In genomic region chr7:106752345-106752744, GRCh38 we compare ENCODE assay signal across 1 cellular context.
TF ChIP-seq lines count a peak whose summit lies in the region.

No MANE protein-coding gene starts in this region.

TF ChIP-seq in HepG2, 621 proteins besides CTCF, POLR2A, EP300 and RAD21 (continued from another document):
- TF ChIP-seq ZNF205 (CRISPR knock-in tag; IDR thresholded peaks at IDR 0.05), result no peak
